13 cellular contexts compared by ENCODE assay signal in genomic region chr14:49966304-49966809, GRCh38.
DNase-seq lines count a peak whose midpoint lies in the region; ATAC-seq and TF ChIP-seq lines count a peak whose summit lies in the region.
"Had no signal": no experiment of that assay in that cellular context is flagged by ENCODE, and none has a peak within 500 bp of the region (broad histone marks: within the 10 kb centered on the region; RNA-seq: fewer than 3 reads in every experiment).

No MANE protein-coding gene starts in this region.

- no TSS peak for BruUV-seq in mammary epithelial cell (replicated peaks; lab: Mats Ljungman, UMichigan)

- in situ Hi-C loops in mammary epithelial cell (cut with MboI; ENCODE audit: low sequenced_read_pairs in 2 of 2): no loop called here

- H3K4me2 ChIP-seq in mammary epithelial cell (ENCODE audit: insufficient read depth, low read depth, low read length): peak overlapping the region; percentile 7

- DNase-seq in mammary epithelial cell (no peak), suprapubic skin (ENCODE audit: low spot score in 2 of 2) (no peak)
- no peak for DNase-seq in NK-92 treated with Interleukin-12 subunit alpha and Interleukin-12 subunit beta, amount 100 ng/mL, for 24 hours (lab: John Stamatoyannopoulos, UW)
- DNase-seq in stimulated activated CD4-positive, alpha-beta T cell treated with anti-CD3 and anti-CD28 coated beads, Interleukin-4, amount 100 ng/mL, for 24 hours: no peak
- DNase-seq: adrenal gland, EL, NCI-H748 treated with DMSO at 0.1 percent for 48 hours had no signal

- no peaks in the 10 kb centered on the region for H3K36me3 ChIP-seq in mammary epithelial cell (ENCODE audit: insufficient read depth, low read length)
- no peaks in the 10 kb centered on the region for H3K36me3 ChIP-seq in liver (ENCODE audit: control insufficient read depth in 4 of 4, insufficient read depth in 3 of 4, low read depth in 1 of 4, low read length in 3 of 4)
- no peaks in the 10 kb centered on the region for H3K36me3 ChIP-seq in suprapubic skin
- H3K36me3 ChIP-seq: adrenal gland, gastroesophageal sphincter had no signal

- no peaks in the 10 kb centered on the region for H4K20me1 ChIP-seq in mammary epithelial cell (ENCODE audit: insufficient read depth, low read length)

- TF ChIP-seq EP300 in suprapubic skin (IDR thresholded peaks at IDR 0.05): no peak

- H3K27ac ChIP-seq in mammary epithelial cell (ENCODE audit: insufficient read depth, low read depth, low read length) (peak overlapping the region; percentile 48), liver (ENCODE audit: low read depth in 1 of 2, low read length in 2 of 2) (peak overlapping the region; percentile 68 to 81), suprapubic skin (peak overlapping the region; percentile 79)
- H3K27ac ChIP-seq: adrenal gland, gastroesophageal sphincter, parathyroid adenoma had no signal

- peaks cover 3% of the 10 kb centered on the region for H3K36me3 Mint-ChIP-seq in IgD-negative memory B cell

- peak; percentile 37 to 53 for TF ChIP-seq RAD21 in liver (IDR thresholded peaks at IDR 0.05)

- H3K9ac ChIP-seq in mammary epithelial cell (ENCODE audit: insufficient read depth, low read length) (no peak overlapping the region), liver (ENCODE audit: low read depth in 1 of 2, low read length in 2 of 2) (peak overlapping the region in 1 of 2 donors; percentile 49)
- H3K9ac ChIP-seq: parathyroid adenoma had no signal

- peaks cover 42 to 66% (median 42%) of the 10 kb centered on the region in 3 donors for H3K4me1 Mint-ChIP-seq in IgD-negative memory B cell

- no peak for TF ChIP-seq CTCF in mammary epithelial cell (conservative IDR thresholded peaks at IDR 0.05 in 1 of 2, IDR thresholded peaks at IDR 0.05 in 1 of 2; ENCODE audit: extremely low read depth in 1 of 2, insufficient read depth in 1 of 2, low read depth in 1 of 2, low read length in 2 of 2)
- no peak for TF ChIP-seq CTCF in liver (IDR thresholded peaks at IDR 0.05; ENCODE audit: low read depth, low read length, missing input control)
- no peak for TF ChIP-seq CTCF in suprapubic skin (IDR thresholded peaks at IDR 0.05)

- H3K79me2 ChIP-seq in mammary epithelial cell (ENCODE audit: insufficient read depth, low read length): no peaks in the 10 kb centered on the region
- H3K79me2 ChIP-seq: parathyroid adenoma had no signal

- H3K27me3 Mint-ChIP-seq in IgD-negative memory B cell: no peaks in the 10 kb centered on the region

- 30% methylated on average over 4 of the region's 4 CpGs for WGBS in mammary epithelial cell (ENCODE audit: low coverage, missing lambda C conversion rate)
- WGBS in liver: 19% methylated on average over 4 of the region's 4 CpGs
- 22% methylated on average over 4 of the region's 4 CpGs for WGBS in suprapubic skin

- H3K27me3 ChIP-seq in mammary epithelial cell (ENCODE audit: insufficient read depth, low read length) (no peaks in the 10 kb centered on the region), liver (ENCODE audit: control insufficient read depth in 4 of 4, insufficient read depth in 4 of 4, low read length in 3 of 4) (no peaks in the 10 kb centered on the region), suprapubic skin (no peaks in the 10 kb centered on the region)
- H3K27me3 ChIP-seq: adrenal gland, gastroesophageal sphincter had no signal

- intact Hi-C loops in mammary epithelial cell (cut with micrococcal nuclease): no loop called here

- H3K9me3 ChIP-seq in mammary epithelial cell (replicated peaks; ENCODE audit: insufficient read depth, low read length) (no peaks in the 10 kb centered on the region), liver (ENCODE audit: control insufficient read depth in 4 of 4, low read length in 3 of 4) (no peaks in the 10 kb centered on the region), suprapubic skin (no peaks in the 10 kb centered on the region)
- H3K9me3 ChIP-seq: adrenal gland, gastroesophageal sphincter had no signal

- ATAC-seq in HG02852 (IDR thresholded peaks at IDR 0.05; ENCODE audit: unreplicated experiment): no peak
- no peak for ATAC-seq in activated CD4-positive, CD25-positive, alpha-beta regulatory T cell treated with anti-CD3 and anti-CD28 coated beads, Interleukin-2, amount 50 U/mL, for 24 hours
- ATAC-seq: gastroesophageal sphincter had no signal

- H2AFZ ChIP-seq in mammary epithelial cell (ENCODE audit: low read depth, low read length): peak overlapping the region; percentile 73
- H2AFZ ChIP-seq: parathyroid adenoma had no signal

- H3K4me3 ChIP-seq in mammary epithelial cell (replicated peaks in 1 of 3; ENCODE audit: insufficient read depth in 1 of 3, low read depth in 2 of 3, low read length in 3 of 3) (no peak overlapping the region), liver (ENCODE audit: low read depth in 1 of 3, low read length in 3 of 3) (no peak overlapping the region), suprapubic skin (no peak overlapping the region)
- H3K4me3 ChIP-seq: adrenal gland, gastroesophageal sphincter had no signal

- peaks cover 45% of the 10 kb centered on the region for H3K4me1 ChIP-seq in mammary epithelial cell (ENCODE audit: insufficient read depth, low read length)
- peaks cover 7 to 41% (median 32%) of the 10 kb centered on the region in 4 donors for H3K4me1 ChIP-seq in liver (ENCODE audit: control insufficient read depth in 4 of 4, insufficient read depth in 4 of 4, low read length in 3 of 4)
- H3K4me1 ChIP-seq in suprapubic skin: peaks cover 50% of the 10 kb centered on the region

- no peak overlapping the region for H3K4me3 Mint-ChIP-seq in IgD-negative memory B cell

- dilution Hi-C loops in mammary epithelial cell (cut with HindIII; ENCODE audit: low sequenced_read_pairs): no loop called here

- peak overlapping the region in 2 of 3 donors; percentile 57 to 73 for H3K27ac Mint-ChIP-seq in IgD-negative memory B cell

- peaks cover 0 to 4% (median 2%) of the 10 kb centered on the region in 3 donors for H3K9me3 Mint-ChIP-seq in IgD-negative memory B cell

- TF ChIP-seq POLR2A in suprapubic skin (IDR thresholded peaks at IDR 0.05): no peak

- CTCF ChIA-PET in mammary epithelial cell (lab: Charles Lee; ENCODE audit: low non-redundant PET): no interaction called here

TF ChIP-seq in liver, 16 proteins besides CTCF, POLR2A, EP300 and RAD21:
- TF ChIP-seq FOXA2 (IDR thresholded peaks at IDR 0.05) (no peak), ZBTB33 (IDR thresholded peaks at IDR 0.05) (no peak), TAF1 (conservative IDR thresholded peaks at IDR 0.05) (no peak), MAX (IDR thresholded peaks at IDR 0.05) (no peak), JUND (IDR thresholded peaks at IDR 0.05) (peak in 1 of 2 donors; percentile 46), FOXA1 (IDR thresholded peaks at IDR 0.05) (no peak), SP1 (IDR thresholded peaks at IDR 0.05) (peak; percentile 57), YY1 (IDR thresholded peaks at IDR 0.05) (peak; percentile 86), GABPA (IDR thresholded peaks at IDR 0.05 in 1 of 2, conservative IDR thresholded peaks at IDR 0.05 in 1 of 2) (no peak), HNF4G (IDR thresholded peaks at IDR 0.05) (no peak), RXRA (IDR thresholded peaks at IDR 0.05) (peak; percentile 25 to 37), NR2F2 (IDR thresholded peaks at IDR 0.05) (no peak), HNF4A (conservative IDR thresholded peaks at IDR 0.05) (peak; percentile 53 to 64), REST (IDR thresholded peaks at IDR 0.05) (peak; percentile 9), EGR1 (IDR thresholded peaks at IDR 0.05; ENCODE audit: low read depth in 2 of 2) (no peak)
